ENCODE assay signal across 8 cellular contexts in the genomic region with DNA sequence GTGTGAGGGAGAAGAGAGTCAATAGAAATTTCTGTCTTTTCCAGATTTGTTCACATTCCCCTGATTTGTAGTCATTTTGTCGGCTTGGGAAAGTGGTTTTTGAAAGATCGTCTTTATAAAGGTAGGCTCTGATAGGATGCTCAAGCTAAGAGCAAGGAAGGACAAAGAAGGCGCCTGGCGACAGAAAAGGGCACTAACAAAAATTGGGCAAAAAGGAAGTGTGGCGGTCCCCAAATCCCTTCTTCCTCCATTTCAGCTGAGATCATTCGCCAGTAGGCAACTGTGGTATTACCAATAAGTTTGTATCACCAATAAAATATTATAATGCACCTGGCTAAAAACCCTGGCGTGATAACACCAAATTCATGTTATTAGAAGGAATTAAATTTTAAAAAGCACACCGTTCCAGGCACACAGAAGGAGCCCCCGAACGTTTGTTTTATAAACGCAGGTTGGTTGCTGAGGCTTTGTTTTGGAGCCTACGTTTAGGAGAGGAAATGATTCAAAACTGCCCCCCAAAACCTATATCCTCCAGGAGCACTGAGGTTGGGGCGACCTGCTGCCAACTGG. TPM values are rescaled to one million over a fixed set of nuclear protein-coding genes. Genes with fewer than 3 reads are reported as not detected.
DNase-seq lines count a peak whose midpoint lies in the region; ATAC-seq and TF ChIP-seq lines count a peak whose summit lies in the region.

No MANE protein-coding gene starts in this region.

- H3K4me1 ChIP-seq in BE2C, result no peaks in the 10 kb centered on the region

- peaks cover 28% of the 10 kb centered on the region for H3K4me1 Mint-ChIP-seq in nephron

- no peaks in the 10 kb centered on the region for H3K9me3 Mint-ChIP-seq in nephron

- H3K4me3 Mint-ChIP-seq in nephron, result peak overlapping the region; percentile 83 to 91 (median 84)

- no peak for TF ChIP-seq CTCF in BE2C (IDR thresholded peaks at IDR 0.05; ENCODE audit: low read depth, low read length)
- no peak for TF ChIP-seq CTCF in dorsolateral prefrontal cortex (IDR thresholded peaks at IDR 0.05 in 54 of 56, conservative IDR thresholded peaks at IDR 0.05 in 2 of 56; ENCODE audit: low read depth in 1 of 56, partially characterized antibody in 56 of 56)
- no peak for TF ChIP-seq CTCF in nephron (IDR thresholded peaks at IDR 0.05; ENCODE audit: unreplicated experiment in 3 of 3)

- H3K9me3 ChIP-seq in BE2C (no peaks in the 10 kb centered on the region), KOPT-K1 (ENCODE audit: insufficient read depth, low read length, poor library complexity, severe bottlenecking) (no peaks in the 10 kb centered on the region)

- intact Hi-C loops in dorsolateral prefrontal cortex (cut with DNase I), result loop anchor here (5.0 to 10.0 kb wide), 4 partner anchors 54 to 413 kb away; a partner anchor contains a TSS

- peak overlapping the region; percentile 18 to 96 (median 84) for H3K27ac Mint-ChIP-seq in nephron

- no peaks in the 10 kb centered on the region for H3K27me3 ChIP-seq in BE2C
- H3K27me3 ChIP-seq in dorsolateral prefrontal cortex, result no peaks in the 10 kb centered on the region

- DNase-seq in BE2C (no peak), dorsolateral prefrontal cortex (no peak), NCI-H774 (lab: John Stamatoyannopoulos, UW) (no peak), epidermal melanocyte (ENCODE audit: insufficient read length, low spot score) (no peak)

- peak overlapping the region; percentile 59 for H3K4me3 ChIP-seq in BE2C (ENCODE audit: low read depth, low read length)
- H3K4me3 ChIP-seq in dorsolateral prefrontal cortex, result peak overlapping the region; percentile 72 to 98 (median 87)

- ATAC-seq in HG02763 (IDR thresholded peaks at IDR 0.05; ENCODE audit: unreplicated experiment), result no peak
- ATAC-seq in HG02623 (IDR thresholded peaks at IDR 0.05; ENCODE audit: unreplicated experiment), result no peak

- no peaks in the 10 kb centered on the region for H3K36me3 ChIP-seq in BE2C
- no peaks in the 10 kb centered on the region for H3K36me3 ChIP-seq in KOPT-K1 (ENCODE audit: insufficient read depth, low read length)

- H3K27me3 Mint-ChIP-seq in nephron (ENCODE audit: low read depth), result no peaks in the 10 kb centered on the region

- H3K36me3 Mint-ChIP-seq in nephron (ENCODE audit: low read depth), result no peaks in the 10 kb centered on the region

- H3K27ac ChIP-seq in KOPT-K1 (ENCODE audit: low read depth, low read length, poor library complexity, severe bottlenecking), result peak overlapping the region; percentile 91
- peak overlapping the region; percentile 63 to 99 (median 96) for H3K27ac ChIP-seq in dorsolateral prefrontal cortex

RNA-seq across cellular contexts. Expression of a gene that starts 0.8 kb away (rescaled TPM):
- 6.0 TPM for polyA plus RNA-seq in BE2C (2012; ENCODE audit: insufficient read depth, insufficient read length, low read depth)
- 100 to 1,000 TPM in 115 of 120 experiments, 10 to 100 TPM in 5; 78.4 to 183 (median 137) TPM for total RNA-seq in dorsolateral prefrontal cortex
